Comparison of ENCODE assay signal across 21 cellular contexts in the genomic region with DNA sequence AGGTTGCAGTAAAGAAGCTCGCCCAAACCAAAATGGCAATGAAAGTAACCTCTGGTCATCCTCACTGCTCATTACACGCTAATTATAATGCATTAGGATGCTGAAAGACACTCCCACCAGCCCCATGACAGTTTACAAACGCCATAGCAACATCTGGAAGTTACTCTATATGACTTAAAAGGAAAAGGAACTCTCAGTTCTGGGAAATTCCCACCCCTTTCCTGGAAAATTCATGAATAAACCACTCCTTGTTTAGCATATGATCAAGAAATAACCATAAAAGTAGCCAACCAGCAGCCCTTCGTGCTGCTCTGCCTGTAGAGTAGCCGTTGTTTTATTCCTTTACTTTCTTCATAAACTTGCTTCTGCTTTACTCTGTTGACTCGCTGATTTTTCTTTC.
DNase-seq lines count a peak whose midpoint lies in the region; ATAC-seq and TF ChIP-seq lines count a peak whose summit lies in the region.
"Had no signal": no experiment of that assay in that cellular context is flagged by ENCODE, and none has a peak within 500 bp of the region (broad histone marks: within the 10 kb centered on the region; RNA-seq: fewer than 3 reads in every experiment).

No MANE protein-coding gene starts in this region.

- peak overlapping the region in 6 of 11 experiments; percentile 2 to 57 (median 29); a peak in 7 of 22 replicates for H3K27ac ChIP-seq in BLaER1 treated with 17β-estradiol and CSF1 and Interleukin-3, amounts not matched to agents 10 nM and 100 nM
- H3K27ac ChIP-seq in SU-DHL-6 (ENCODE audit: low read depth, low read length) = peak overlapping the region; percentile 54
- no peak overlapping the region for H3K27ac ChIP-seq in CD8-positive, alpha-beta T cell (ENCODE audit: low read depth, low read length)
- H3K27ac ChIP-seq in vagina = no peak overlapping the region
- H3K27ac ChIP-seq: adrenal gland, body of pancreas, GM23248, tibial nerve, VCaP had no signal

- no peaks in the 10 kb centered on the region for H3K36me3 Mint-ChIP-seq in IgD-negative memory B cell
- H3K36me3 Mint-ChIP-seq in memory B cell = no peaks in the 10 kb centered on the region
- H3K36me3 Mint-ChIP-seq in CD8-positive, alpha-beta T cell = no peaks in the 10 kb centered on the region
- H3K36me3 Mint-ChIP-seq: natural killer cell had no signal

- no peaks in the 10 kb centered on the region for H3K36me3 ChIP-seq in BLaER1 treated with 17β-estradiol and CSF1 and Interleukin-3, amounts not matched to agents 10 nM and 100 nM
- no peaks in the 10 kb centered on the region for H3K36me3 ChIP-seq in SU-DHL-6 (ENCODE audit: low read length)
- H3K36me3 ChIP-seq in CD8-positive, alpha-beta T cell (ENCODE audit: insufficient read depth, low read length) = no peaks in the 10 kb centered on the region
- no peaks in the 10 kb centered on the region for H3K36me3 ChIP-seq in vagina
- H3K36me3 ChIP-seq: adrenal gland, tibial nerve had no signal

- H4K20me1 ChIP-seq in BLaER1 treated with 17β-estradiol and CSF1 and Interleukin-3, amounts not matched to agents 10 nM and 100 nM = no peaks in the 10 kb centered on the region
- no peaks in the 10 kb centered on the region for H4K20me1 ChIP-seq in SU-DHL-6 (ENCODE audit: low read depth, low read length)

- H3K4me3 Mint-ChIP-seq in IgD-negative memory B cell (peak overlapping the region; percentile 33 to 78 (median 63)), memory B cell (peak overlapping the region; percentile 56)
- H3K4me3 Mint-ChIP-seq in CD8-positive, alpha-beta T cell = no peak overlapping the region
- H3K4me3 Mint-ChIP-seq: activated naive CD4-positive, alpha-beta T cell treated with anti-CD3 and anti-CD28 coated beads for 36 hours; natural killer cell had no signal

- TF ChIP-seq CTCF in SU-DHL-6 (IDR thresholded peaks at IDR 0.05; ENCODE audit: insufficient read depth, low read length, poor library complexity, severe bottlenecking) (no peak), vagina (IDR thresholded peaks at IDR 0.05) (no peak)
- no peak for TF ChIP-seq CTCF in CD8-positive, alpha-beta T cell (IDR thresholded peaks at IDR 0.05)

- CTCF ChIA-PET in CD8-positive, alpha-beta T cell (lab: Charles Lee) = interaction anchor here (2.4 kb wide), 1 partner anchor 15 kb away, joined by 6 read pairs; no protein-coding TSS in a partner anchor

- H3K79me2 ChIP-seq in SU-DHL-6 (ENCODE audit: insufficient read depth, low read length) = no peaks in the 10 kb centered on the region

- H2AFZ ChIP-seq in SU-DHL-6 (ENCODE audit: low read depth, low read length, severe bottlenecking) = no peak overlapping the region
- H2AFZ ChIP-seq: GM23248 had no signal

- H3K9me3 ChIP-seq in BLaER1 treated with 17β-estradiol and CSF1 and Interleukin-3, amounts not matched to agents 10 nM and 100 nM (replicated peaks in 1 of 11) = peaks cover 0 to 9% (median 0%) of the 10 kb centered on the region in 11 experiments; a peak in 6 of 22 replicates
- H3K9me3 ChIP-seq in SU-DHL-6 (ENCODE audit: insufficient read depth, low read length) (no peaks in the 10 kb centered on the region), vagina (no peaks in the 10 kb centered on the region)
- no peaks in the 10 kb centered on the region for H3K9me3 ChIP-seq in CD8-positive, alpha-beta T cell (ENCODE audit: low read length)
- H3K9me3 ChIP-seq: adrenal gland, body of pancreas had no signal

- no peak for TF ChIP-seq POLR2A in vagina (IDR thresholded peaks at IDR 0.05)

- H3K27me3 ChIP-seq in BLaER1 treated with 17β-estradiol and CSF1 and Interleukin-3, amounts not matched to agents 10 nM and 100 nM = no peaks in the 10 kb centered on the region
- no peaks in the 10 kb centered on the region for H3K27me3 ChIP-seq in SU-DHL-6 (ENCODE audit: low read length)
- no peaks in the 10 kb centered on the region for H3K27me3 ChIP-seq in CD8-positive, alpha-beta T cell (ENCODE audit: insufficient read depth, low read length)
- no peaks in the 10 kb centered on the region for H3K27me3 ChIP-seq in vagina
- H3K27me3 ChIP-seq: adrenal gland, body of pancreas, tibial nerve had no signal

- intact Hi-C loops in CD8-positive, alpha-beta T cell (cut with DNase I, micrococcal nuclease) = no loop called here
- intact Hi-C loops in vagina (cut with DNase I) = no loop called here

- no peak for ATAC-seq in memory B cell (ENCODE audit: low read depth)
- no peak for ATAC-seq in CD8-positive, alpha-beta T cell
- ATAC-seq: body of pancreas had no signal

- H3K27me3 Mint-ChIP-seq in IgD-negative memory B cell (no peaks in the 10 kb centered on the region), memory B cell (no peaks in the 10 kb centered on the region)
- H3K27me3 Mint-ChIP-seq in CD8-positive, alpha-beta T cell (ENCODE audit: low read depth) = peaks cover 41% of the 10 kb centered on the region

- H3K4me2 ChIP-seq in BLaER1 treated with 17β-estradiol and CSF1 and Interleukin-3, amounts not matched to agents 10 nM and 100 nM = peak overlapping the region; percentile 51 to 81 (median 72)
- peak overlapping the region; percentile 26 for H3K4me2 ChIP-seq in SU-DHL-6 (ENCODE audit: low read depth, low read length, poor library complexity, severe bottlenecking)

- peaks cover 20 to 27% (median 25%) of the 10 kb centered on the region in 10 experiments for H3K4me1 ChIP-seq in BLaER1 treated with 17β-estradiol and CSF1 and Interleukin-3, amounts not matched to agents 10 nM and 100 nM
- H3K4me1 ChIP-seq in CD8-positive, alpha-beta T cell (ENCODE audit: insufficient read depth, low read length) = no peaks in the 10 kb centered on the region
- H3K4me1 ChIP-seq in vagina = peaks cover 13% of the 10 kb centered on the region
- H3K4me1 ChIP-seq: adrenal gland, body of pancreas had no signal

- H3K9me3 Mint-ChIP-seq in IgD-negative memory B cell (no peaks in the 10 kb centered on the region), memory B cell (no peaks in the 10 kb centered on the region)
- H3K9me3 Mint-ChIP-seq in CD8-positive, alpha-beta T cell = no peaks in the 10 kb centered on the region
- H3K9me3 Mint-ChIP-seq: activated naive CD4-positive, alpha-beta T cell treated with anti-CD3 and anti-CD28 coated beads for 36 hours; natural killer cell had no signal

- H3K9me2 ChIP-seq in SU-DHL-6 (replicated peaks; ENCODE audit: insufficient read depth, low read length) = no peaks in the 10 kb centered on the region

- peaks cover 20% of the 10 kb centered on the region for H3F3A ChIP-seq in SU-DHL-6 (ENCODE audit: insufficient read depth)

- H3K4me3 ChIP-seq in BLaER1 treated with 17β-estradiol and CSF1 and Interleukin-3, amounts not matched to agents 10 nM and 100 nM = no peak overlapping the region
- H3K4me3 ChIP-seq in SU-DHL-6 (ENCODE audit: insufficient read depth, low read length, poor library complexity, severe bottlenecking) (no peak overlapping the region), vagina (no peak overlapping the region)
- H3K4me3 ChIP-seq in CD8-positive, alpha-beta T cell (ENCODE audit: low read depth, low read length) = no peak overlapping the region
- H3K4me3 ChIP-seq: adrenal gland, body of pancreas, GM23248, tibial nerve had no signal

- peaks cover 21 to 31% (median 30%) of the 10 kb centered on the region in 3 donors for H3K4me1 Mint-ChIP-seq in IgD-negative memory B cell
- peaks cover 33% of the 10 kb centered on the region for H3K4me1 Mint-ChIP-seq in memory B cell
- H3K4me1 Mint-ChIP-seq in CD8-positive, alpha-beta T cell (ENCODE audit: low read depth) = no peaks in the 10 kb centered on the region

- DNase-seq in memory B cell (ENCODE audit: low spot score in 2 of 2) (no peak), DMS 273 (lab: John Stamatoyannopoulos, UW; ENCODE audit: unreplicated experiment) (no peak), vagina (ENCODE audit: extremely low spot score in 2 of 2) (no peak)
- no peak for DNase-seq in CD8-positive, alpha-beta T cell
- DNase-seq: activated CD4-positive, alpha-beta T cell treated with anti-CD3 and anti-CD28 coated beads for 48 hours; activated naive CD4-positive, alpha-beta T cell treated with anti-CD3 and anti-CD28 coated beads for 36 hours; effector CD8-positive, alpha-beta T cell; glutamatergic neuron; GM23248; natural killer cell; NCI-H2029; NCI-H526; SHP77; stimulated activated CD4-positive, alpha-beta T cell treated with anti-CD3 and anti-CD28 coated beads, Interleukin-2, amount 100 ng/mL, for 24 hours had no signal

- H3K9ac ChIP-seq in BLaER1 treated with 17β-estradiol and CSF1 and Interleukin-3, amounts not matched to agents 10 nM and 100 nM = no peak overlapping the region
- 0 out of 2 replicates have a peak overlapping the region, but pooled peaks have one; percentile 3 for H3K9ac ChIP-seq in SU-DHL-6 (ENCODE audit: low read length)
- H3K9ac ChIP-seq: GM23248 had no signal

- peak overlapping the region; percentile 67 to 94 (median 85) for H3K27ac Mint-ChIP-seq in IgD-negative memory B cell
- peak overlapping the region; percentile 91 for H3K27ac Mint-ChIP-seq in memory B cell
- H3K27ac Mint-ChIP-seq in CD8-positive, alpha-beta T cell = no peak overlapping the region
- H3K27ac Mint-ChIP-seq: activated naive CD4-positive, alpha-beta T cell treated with anti-CD3 and anti-CD28 coated beads for 36 hours; natural killer cell had no signal

- POLR2A ChIA-PET in CD8-positive, alpha-beta T cell (lab: Charles Lee) = no interaction called here

Comparison
In these comparisons a context has a peak if more than half of its experiments do, and no peak if none do; other contexts are left out.
1. H3K27ac ChIP-seq: peak in BLaER1 treated with 17β-estradiol and CSF1 and Interleukin-3, amounts not matched to agents 10 nM and 100 nM (6 of 11) and SU-DHL-6 (single experiment); none in CD8-positive, alpha-beta T cell (single experiment) and vagina (single experiment).